ENCODE assay signal across 21 cellular contexts in genomic region chr1:153374077-153374476, GRCh38. TPM values are rescaled to one million over a fixed set of nuclear protein-coding genes. Genes with fewer than 3 reads are reported as not detected.
"Had no signal": no experiment of that assay in that cellular context is flagged by ENCODE, and none has a peak within 500 bp of the region (broad histone marks: within the 10 kb centered on the region; RNA-seq: fewer than 3 reads in every experiment).

No MANE protein-coding gene starts in this region.

- H3K36me3 ChIP-seq: breast epithelium, heart right ventricle, sigmoid colon had no signal

- H3K9me3 ChIP-seq: breast epithelium, heart right ventricle, sigmoid colon had no signal

- H3K4me3 ChIP-seq: breast epithelium, heart right ventricle, sigmoid colon had no signal

- FAIRE-seq: frontal cortex had no signal

- H3K27ac ChIP-seq: breast epithelium, sigmoid colon had no signal

- ATAC-seq: activated CD8-positive, alpha-beta T cell treated with anti-CD3 and anti-CD28 coated beads for 36 hours; activated T-cell treated with anti-CD3 and anti-CD28 coated beads, Interleukin-2, amount 50 U/mL, for 72 hours; stimulated activated naive CD8-positive, alpha-beta T cell treated with anti-CD3 and anti-CD28 coated beads, Interleukin-15, Interleukin-2, amounts not matched to agents 100 U/mL and 50 U/mL, for 24 hours had no signal

- DNase-seq: activated CD4-positive, alpha-beta T cell treated with anti-CD3 and anti-CD28 coated beads for 4 hours; activated CD8-positive, alpha-beta memory T cell treated with anti-CD3 and anti-CD28 coated beads, Interleukin-2, amount 50 U/mL, for 4 hours; activated CD8-positive, alpha-beta T cell treated with anti-CD3 and anti-CD28 coated beads for 36 hours; activated T-cell treated with anti-CD3 and anti-CD28 coated beads, Interleukin-2, amount 50 U/mL, for 72 hours; aorta; heart right ventricle; sigmoid colon; stimulated activated CD4-positive, alpha-beta T cell treated with anti-CD3 and anti-CD28 coated beads, Interleukin-12 subunit alpha, Interleukin-12 subunit beta, amount 100 ng/mL, for 4 hours; stimulated activated CD4-positive, alpha-beta T cell treated with anti-CD3 and anti-CD28 coated beads, Interleukin-4, amount 100 ng/mL, for 1 hour; stimulated activated CD8-positive, alpha-beta memory T cell treated with anti-CD3 and anti-CD28 coated beads, Interleukin-4, amount 100 ng/mL, for 48 hours; stimulated activated naive CD8-positive, alpha-beta T cell treated with anti-CD3 and anti-CD28 coated beads, Interleukin-15, Interleukin-2, amounts not matched to agents 100 U/mL and 50 U/mL, for 24 hours; T-helper 1 cell had no signal

- H3K4me1 ChIP-seq: breast epithelium, sigmoid colon had no signal

- H3K27me3 ChIP-seq: breast epithelium, sigmoid colon had no signal

RNA-seq across cellular contexts. Expression of gene S100A12, which starts 1.3 kb away (rescaled TPM):
- total RNA-seq: activated CD8-positive, alpha-beta T cell treated with anti-CD3 and anti-CD28 coated beads for 36 hours; activated T-cell treated with anti-CD3 and anti-CD28 coated beads, Interleukin-2, amount 50 U/mL, for 72 hours; chondrocyte; fibroblast of lung; progenitor cell of endocrine pancreas; sigmoid colon had no signal
- polyA plus RNA-seq: fibroblast of lung had no signal

RNA-seq across cellular contexts. Expression of gene S100A9, which starts 16.4 kb away (rescaled TPM):
- total RNA-seq: activated CD8-positive, alpha-beta T cell treated with anti-CD3 and anti-CD28 coated beads for 36 hours; activated T-cell treated with anti-CD3 and anti-CD28 coated beads, Interleukin-2, amount 50 U/mL, for 72 hours; chondrocyte; fibroblast of lung had no signal
- polyA plus RNA-seq: fibroblast of lung had no signal

RNA-seq across cellular contexts. Expression of gene S100A8, which starts 16.8 kb away (rescaled TPM):
- total RNA-seq: activated CD8-positive, alpha-beta T cell treated with anti-CD3 and anti-CD28 coated beads for 36 hours; activated T-cell treated with anti-CD3 and anti-CD28 coated beads, Interleukin-2, amount 50 U/mL, for 72 hours; chondrocyte; fibroblast of lung; progenitor cell of endocrine pancreas had no signal
- polyA plus RNA-seq: fibroblast of lung had no signal

RNA-seq across cellular contexts. Expression of gene PGLYRP4, which starts 25.4 kb away (rescaled TPM):
- total RNA-seq: activated CD8-positive, alpha-beta T cell treated with anti-CD3 and anti-CD28 coated beads for 36 hours; aorta; breast epithelium; chondrocyte; fibroblast of lung; frontal cortex; heart right ventricle; progenitor cell of endocrine pancreas; sigmoid colon; temporal lobe; urinary bladder had no signal
- polyA plus RNA-seq: aorta, fibroblast of lung, heart right ventricle had no signal

RNA-seq across cellular contexts. Expression of gene S100A7A, which starts 42.2 kb away (rescaled TPM):
- total RNA-seq: activated CD8-positive, alpha-beta T cell treated with anti-CD3 and anti-CD28 coated beads for 36 hours; activated T-cell treated with anti-CD3 and anti-CD28 coated beads, Interleukin-2, amount 50 U/mL, for 72 hours; aorta; breast epithelium; chondrocyte; fibroblast of lung; frontal cortex; heart right ventricle; lower leg skin; progenitor cell of endocrine pancreas; sigmoid colon; temporal lobe; urinary bladder had no signal
- polyA plus RNA-seq: aorta, fibroblast of lung, heart right ventricle, keratinocyte, sigmoid colon, urinary bladder had no signal
